3 cellular contexts compared by ENCODE assay signal in genomic region chr1:16553244-16553643, GRCh38. TPM values are rescaled to one million over a fixed set of nuclear protein-coding genes. Genes with fewer than 3 reads are reported as not detected.
"Had no signal": no experiment of that assay in that cellular context is flagged by ENCODE, and none has a peak within 500 bp of the region (broad histone marks: within the 10 kb centered on the region; RNA-seq: fewer than 3 reads in every experiment).

No MANE protein-coding gene starts in this region.

RNA-seq across cellular contexts. Expression of gene RNU1-1, which starts 39.2 kb away (rescaled TPM):
- polyA plus RNA-seq: adipose tissue, adrenal gland, cardiac muscle cell had no signal
